In genomic region chr7:50448823-50449222, GRCh38 we compare ENCODE assay signal across 11 cellular contexts. TPM values are rescaled to one million over a fixed set of nuclear protein-coding genes. Genes with fewer than 3 reads are reported as not detected.
DNase-seq lines count a peak whose midpoint lies in the region; ATAC-seq and TF ChIP-seq lines count a peak whose summit lies in the region.
"Had no signal": no experiment of that assay in that cellular context is flagged by ENCODE, and none has a peak within 500 bp of the region (broad histone marks: within the 10 kb centered on the region; RNA-seq: fewer than 3 reads in every experiment).

No MANE protein-coding gene starts in this region.

- intact Hi-C loops in psoas muscle (cut with DNase I) = no loop called here

- H3K79me2 ChIP-seq in SU-DHL-6 (ENCODE audit: insufficient read depth, low read length) = peaks cover 63% of the 10 kb centered on the region

- peaks cover 23% of the 10 kb centered on the region for H4K20me1 ChIP-seq in SU-DHL-6 (ENCODE audit: low read depth, low read length)

- peak overlapping the region; percentile 75 for H3K4me2 ChIP-seq in SU-DHL-6 (ENCODE audit: low read depth, low read length, poor library complexity, severe bottlenecking)

- H3K9me2 ChIP-seq in SU-DHL-6 (replicated peaks; ENCODE audit: insufficient read depth, low read length) = no peaks in the 10 kb centered on the region

- no peak for DNase-seq in activated CD4-positive, CD25-positive, alpha-beta regulatory T cell (lab: John Stamatoyannopoulos, UW)
- DNase-seq in psoas muscle (no peak), DMS153 (lab: John Stamatoyannopoulos, UW) (no peak), iPS-NIHi7 (ENCODE audit: extremely low spot score) (no peak)
- DNase-seq: kidney, NCI-H187 treated with DMSO at 0.1 percent for 48 hours, upper lobe of right lung had no signal

- no peak for TF ChIP-seq CTCF in SU-DHL-6 (IDR thresholded peaks at IDR 0.05; ENCODE audit: insufficient read depth, low read length, poor library complexity, severe bottlenecking)
- no peak for TF ChIP-seq CTCF in psoas muscle (IDR thresholded peaks at IDR 0.05)

- H2AFZ ChIP-seq in SU-DHL-6 (ENCODE audit: low read depth, low read length, severe bottlenecking) = no peak overlapping the region

- peaks cover 19% of the 10 kb centered on the region; the same call in 1 of the 2 replicates for H3F3A ChIP-seq in SU-DHL-6 (ENCODE audit: insufficient read depth)

- H3K9me3 ChIP-seq in SU-DHL-6 (ENCODE audit: insufficient read depth, low read length) (no peaks in the 10 kb centered on the region), psoas muscle (no peaks in the 10 kb centered on the region)
- H3K9me3 ChIP-seq: upper lobe of right lung had no signal

- H3K27me3 ChIP-seq in SU-DHL-6 (ENCODE audit: low read length) = no peaks in the 10 kb centered on the region
- H3K27me3 ChIP-seq in psoas muscle (ENCODE audit: insufficient read depth in 3 of 3, low read length in 2 of 3) = no peaks in the 10 kb centered on the region
- H3K27me3 ChIP-seq: upper lobe of right lung had no signal

- peaks cover 42% of the 10 kb centered on the region for H3K36me3 ChIP-seq in SU-DHL-6 (ENCODE audit: low read length)
- peaks cover 3 to 38% of the 10 kb centered on the region in 2 donors for H3K36me3 ChIP-seq in psoas muscle (ENCODE audit: insufficient read depth in 1 of 2, low read depth in 1 of 2)

- H3K4me3 ChIP-seq in SU-DHL-6 (ENCODE audit: insufficient read depth, low read length, poor library complexity, severe bottlenecking) = peak overlapping the region; percentile 72
- peak overlapping the region; percentile 69 for H3K4me3 ChIP-seq in psoas muscle

- H3K27ac ChIP-seq in SU-DHL-6 (ENCODE audit: low read depth, low read length) = peak overlapping the region; percentile 10; the same call in 1 of the 2 replicates
- no peak overlapping the region for H3K27ac ChIP-seq in psoas muscle

- peaks cover 6% of the 10 kb centered on the region for H3K4me1 ChIP-seq in psoas muscle

- peak overlapping the region; percentile 83 for H3K9ac ChIP-seq in SU-DHL-6 (ENCODE audit: low read length)

- peak; percentile 37 to 40 for ATAC-seq in activated CD4-positive, CD25-positive, alpha-beta regulatory T cell treated with anti-CD3 and anti-CD28 coated beads, Interleukin-2, amount 50 U/mL, for 24 hours
- ATAC-seq in HG02840 (IDR thresholded peaks at IDR 0.05; ENCODE audit: low FRiP score, unreplicated experiment) (peak; percentile 35), psoas muscle (no peak), GM19324 (IDR thresholded peaks at IDR 0.05; ENCODE audit: low FRiP score, unreplicated experiment) (no peak)
- ATAC-seq: upper lobe of right lung had no signal

RNA-seq across cellular contexts. Expression of gene FIGNL1, which starts 1.3 kb away (rescaled TPM):
- 10 to 100 TPM in 1 of 4 donors, 1 to 10 TPM in 3; 3.9 to 13.4 (median 6.8) TPM for total RNA-seq in psoas muscle
- polyA plus RNA-seq in psoas muscle = 1 to 10 TPM; 2.7 to 8.0 (median 7.9) TPM

Comparison
In these comparisons a context has a peak if more than half of its experiments do, and no peak if none do; other contexts are left out.
1. ATAC-seq: peak in activated CD4-positive, CD25-positive, alpha-beta regulatory T cell treated with anti-CD3 and anti-CD28 coated beads, Interleukin-2, amount 50 U/mL, for 24 hours (2 of 2) and HG02840 (single experiment); none in psoas muscle (0 of 4) and GM19324 (single experiment).